In genomic region chr6:73695619-73696421, GRCh38 we compare ENCODE assay signal across 8 cellular contexts. TPM values are rescaled to one million over a fixed set of nuclear protein-coding genes. Genes with fewer than 3 reads are reported as not detected.
DNase-seq lines count a peak whose midpoint lies in the region; ATAC-seq, FAIRE-seq and TF ChIP-seq lines count a peak whose summit lies in the region.

CD109 (plus strand) TSS chr6:73696203; CDS start chr6:73696216, 13 bp downstream.

- H3K27ac Mint-ChIP-seq in endodermal cell, result no peak within 1 kb of the TSS
- H3K27ac Mint-ChIP-seq in mesothelial cell of epicardium, result peak within 1 kb of the TSS; percentile 44

- peak; percentile 36 for FAIRE-seq in GM18507 (lab: Jason Lieb, UNC)

- H3K4me1 Mint-ChIP-seq in endodermal cell (peaks cover 12% of the 10 kb centered on the region), mesothelial cell of epicardium (peaks cover 11% of the 10 kb centered on the region)

- peaks cover 7% of the 10 kb centered on the region for H3K27me3 ChIP-seq in endodermal cell (ENCODE audit: control insufficient read depth, insufficient read depth, low read length, poor library complexity, severe bottlenecking)

- H3K27ac ChIP-seq in endodermal cell (ENCODE audit: low read depth, low read length), result no peak within 1 kb of the TSS

- DNase-seq in GM18507 (ENCODE audit: extremely low spot score, insufficient read length, low read depth) (no peak), NCI-H345 (lab: John Stamatoyannopoulos, UW) (peak; percentile 50), endodermal cell (peak; percentile 87), mesothelial cell of epicardium (ENCODE audit: low spot score in 2 of 2, unreplicated experiment in 2 of 2) (peak; percentile 46 to 67), 8988T (no peak)
- DNase-seq in activated CD8-positive, alpha-beta memory T cell treated with anti-CD3 and anti-CD28 coated beads for 24 hours, result peak; percentile 89
- DNase-seq in stimulated activated CD8-positive, alpha-beta memory T cell treated with anti-CD3 and anti-CD28 coated beads, Interleukin-2, amount 100 ng/mL, for 48 hours (ENCODE audit: low read depth in 2 of 2), result peak; percentile 43 to 48

- H3K4me3 Mint-ChIP-seq in endodermal cell (peak within 1 kb of the TSS; percentile 70), mesothelial cell of epicardium (peak within 1 kb of the TSS; percentile 82)

- H3K4me1 ChIP-seq in endodermal cell (ENCODE audit: control insufficient read depth, insufficient read depth, low read length), result no peaks in the 10 kb centered on the region

- H3K9me3 Mint-ChIP-seq in endodermal cell (peaks cover 9% of the 10 kb centered on the region), mesothelial cell of epicardium (peaks cover 4% of the 10 kb centered on the region)

- H3K36me3 Mint-ChIP-seq in endodermal cell (ENCODE audit: low read depth) (no peaks in the 10 kb centered on the region), mesothelial cell of epicardium (no peaks in the 10 kb centered on the region)

- WGBS in endodermal cell (ENCODE audit: insufficient coverage in 1 of 2, insufficient read length in 1 of 2), 2 experiments, result 15 to 28% methylated on average over 23 to 61 of the region's 61 CpGs

- no peaks in the 10 kb centered on the region for H3K9me3 ChIP-seq in endodermal cell (ENCODE audit: control insufficient read depth, low read length)

- H3K27me3 Mint-ChIP-seq in endodermal cell (ENCODE audit: insufficient read depth), result peaks cover 14% of the 10 kb centered on the region
- no peaks in the 10 kb centered on the region for H3K27me3 Mint-ChIP-seq in mesothelial cell of epicardium (ENCODE audit: low read depth)

- H3K4me3 ChIP-seq in endodermal cell (ENCODE audit: low read length), result peak within 1 kb of the TSS; percentile 65

- H3K36me3 ChIP-seq in endodermal cell (ENCODE audit: control insufficient read depth, insufficient read depth, low read length), result no peaks in the 10 kb centered on the region

- TF ChIP-seq CTCF in endodermal cell (conservative IDR thresholded peaks at IDR 0.05) (no peak), mesothelial cell of epicardium (IDR thresholded peaks at IDR 0.05; ENCODE audit: unreplicated experiment) (no peak)

- peak within 1 kb of the TSS; percentile 8 for H3K9ac ChIP-seq in endodermal cell (ENCODE audit: extremely low read depth, low read length, poor library complexity, severe bottlenecking)

- peak; percentile 53 for ATAC-seq in HG02870 (IDR thresholded peaks at IDR 0.05; ENCODE audit: unreplicated experiment)

RNA-seq across cellular contexts. Expression of gene CD109, which starts in this region (rescaled TPM):
- total RNA-seq in endodermal cell, result 1 to 10 TPM; 2.0 TPM
- 1.0 TPM for polyA plus RNA-seq in endodermal cell (2013, experiment 1 of 2)
- polyA plus RNA-seq in endodermal cell (2013, experiment 2 of 2), result 0.87 TPM
- 3.7 to 4.3 TPM (median 3.8 TPM) in 3 replicates for total RNA-seq in mesothelial cell of epicardium

Comparison
In these comparisons a context has a peak if more than half of its experiments do, and no peak if none do; other contexts are left out.
1. DNase-seq: peak in NCI-H345 (single experiment), activated CD8-positive, alpha-beta memory T cell treated with anti-CD3 and anti-CD28 coated beads for 24 hours (single experiment), endodermal cell (single experiment), mesothelial cell of epicardium (2 of 2) and stimulated activated CD8-positive, alpha-beta memory T cell treated with anti-CD3 and anti-CD28 coated beads, Interleukin-2, amount 100 ng/mL, for 48 hours (2 of 2); none in GM18507 (single experiment) and 8988T (single experiment).